ENCODE assay signal across 1 cellular context in the genomic region with DNA sequence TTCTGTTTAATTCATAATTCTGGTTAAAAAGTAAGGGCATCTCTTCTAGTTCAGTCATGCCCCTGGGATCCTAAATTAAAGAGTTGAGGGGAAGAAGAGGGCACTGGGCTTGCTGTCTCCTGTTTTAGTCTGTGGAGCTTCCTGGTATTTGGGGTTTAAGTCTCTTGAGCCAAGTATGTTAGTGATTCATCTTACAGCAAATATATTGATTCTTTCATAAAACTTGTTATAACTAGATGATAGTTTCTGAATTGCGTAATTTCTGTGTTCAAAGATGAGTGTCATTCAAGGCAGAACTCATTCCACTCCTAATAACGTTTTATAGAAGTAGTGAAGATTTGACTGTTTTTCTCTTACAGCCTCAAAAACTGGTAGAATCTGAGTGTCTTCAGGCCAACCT.
TF ChIP-seq lines count a peak whose summit lies in the region.

No MANE protein-coding gene starts in this region.

TF ChIP-seq in H1, 55 proteins besides CTCF, POLR2A, EP300 and RAD21:
- TF ChIP-seq, protein P1, sequence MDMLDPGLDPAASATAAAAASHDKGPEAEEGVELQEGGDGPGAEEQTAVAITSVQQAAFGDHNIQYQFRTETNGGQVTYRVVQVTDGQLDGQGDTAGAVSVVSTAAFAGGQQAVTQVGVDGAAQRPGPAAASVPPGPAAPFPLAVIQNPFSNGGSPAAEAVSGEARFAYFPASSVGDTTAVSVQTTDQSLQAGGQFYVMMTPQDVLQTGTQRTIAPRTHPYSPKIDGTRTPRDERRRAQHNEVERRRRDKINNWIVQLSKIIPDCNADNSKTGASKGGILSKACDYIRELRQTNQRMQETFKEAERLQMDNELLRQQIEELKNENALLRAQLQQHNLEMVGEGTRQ (IDR thresholded peaks at IDR 0.05; ENCODE audit: low read length): no peak
- TF ChIP-seq HDAC2 (IDR thresholded peaks at IDR 0.05; ENCODE audit: borderline replicate concordance in 1 of 2, low read depth in 2 of 2, low read length in 2 of 2): no peak
- no peak for TF ChIP-seq CHD2 (IDR thresholded peaks at IDR 0.05; ENCODE audit: low read length)
- TF ChIP-seq CEBPB (IDR thresholded peaks at IDR 0.05; ENCODE audit: low read depth, low read length): 0 out of 2 replicates have a peak, but pooled peaks have one; percentile 37
- no peak for TF ChIP-seq SP1 (IDR thresholded peaks at IDR 0.05; ENCODE audit: low read depth, low read length)
- TF ChIP-seq, protein P2, sequence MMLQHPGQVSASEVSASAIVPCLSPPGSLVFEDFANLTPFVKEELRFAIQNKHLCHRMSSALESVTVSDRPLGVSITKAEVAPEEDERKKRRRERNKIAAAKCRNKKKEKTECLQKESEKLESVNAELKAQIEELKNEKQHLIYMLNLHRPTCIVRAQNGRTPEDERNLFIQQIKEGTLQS (IDR thresholded peaks at IDR 0.05; ENCODE audit: insufficient read depth, low read depth, low read length): no peak
- TF ChIP-seq MAX (IDR thresholded peaks at IDR 0.05): no peak
